Comparison of ENCODE assay signal across 1 cellular context in genomic region chr17:57278740-57279387, GRCh38.
TF ChIP-seq lines count a peak whose summit lies in the region.

No MANE protein-coding gene starts in this region.

TF ChIP-seq in liver, 16 proteins besides CTCF, POLR2A, EP300 and RAD21 (continued from another document):
- TF ChIP-seq ZBTB33 (IDR thresholded peaks at IDR 0.05) (no peak), MAX (IDR thresholded peaks at IDR 0.05) (peak; percentile 62), FOXA1 (IDR thresholded peaks at IDR 0.05) (no peak), ATF3 (IDR thresholded peaks at IDR 0.05) (no peak), JUND (IDR thresholded peaks at IDR 0.05) (peak in 1 of 2 donors; percentile 71), REST (IDR thresholded peaks at IDR 0.05) (peak; percentile 51), EGR1 (IDR thresholded peaks at IDR 0.05; ENCODE audit: low read depth in 2 of 2) (no peak)
